In genomic region chr14:76956253-76957090, GRCh38 we compare ENCODE assay signal across 8 cellular contexts.
DNase-seq lines count a peak whose midpoint lies in the region; ATAC-seq and TF ChIP-seq lines count a peak whose summit lies in the region.

No MANE protein-coding gene starts in this region.

- TF ChIP-seq CTCF in coronary artery (IDR thresholded peaks at IDR 0.05) (no peak), left lung (IDR thresholded peaks at IDR 0.05) (peak in 1 of 2 donors; percentile 51)

- POLR2A ChIA-PET in activated CD4-positive, alpha-beta T cell treated with anti-CD3 and anti-CD28 coated beads, Interleukin-2, amount 10 ng/mL, durations not matched to agents 7 days and 5 days (lab: Charles Lee) = interaction anchor here (0.6 kb wide), 2 partner anchors 78 to 1878 kb away, joined by 3 to 5 read pairs; no protein-coding TSS in a partner anchor

- no peaks in the 10 kb centered on the region for H3K36me3 ChIP-seq in left lung

- H3K27ac ChIP-seq in coronary artery (peak overlapping the region; percentile 80 to 99), left lung (peak overlapping the region; percentile 95 to 99)

- H3K27me3 ChIP-seq in left lung = no peaks in the 10 kb centered on the region

- H3K4me3 ChIP-seq in coronary artery (peak overlapping the region; percentile 70), left lung (peak overlapping the region; percentile 15 to 36)

- H3K4me1 ChIP-seq in left lung = peaks cover 39 to 87% of the 10 kb centered on the region in 2 donors

- no peaks in the 10 kb centered on the region for H3K9me3 Mint-ChIP-seq in activated CD4-positive, alpha-beta T cell treated with anti-CD3 and anti-CD28 coated beads, Interleukin-2, amount 10 ng/mL, durations not matched to agents 7 days and 5 days

- H3K9me3 ChIP-seq in left lung = no peaks in the 10 kb centered on the region

- no peaks in the 10 kb centered on the region for H3K36me3 Mint-ChIP-seq in activated CD4-positive, alpha-beta T cell treated with anti-CD3 and anti-CD28 coated beads, Interleukin-2, amount 10 ng/mL, durations not matched to agents 7 days and 5 days (ENCODE audit: low read depth)

- peak; percentile 22 for ATAC-seq in GM18873 (IDR thresholded peaks at IDR 0.05; ENCODE audit: low FRiP score, unreplicated experiment)
- ATAC-seq in HG03442 (IDR thresholded peaks at IDR 0.05; ENCODE audit: unreplicated experiment) = peak; percentile 36
- ATAC-seq in left lung = peak; percentile 74

- CTCF ChIA-PET in activated CD4-positive, alpha-beta T cell treated with anti-CD3 and anti-CD28 coated beads, Interleukin-2, amount 10 ng/mL, durations not matched to agents 7 days and 5 days (lab: Charles Lee) = interaction anchor here (1.1 to 2.1 kb wide), 3 partner anchors 9 to 50 kb away, joined by 4 to 9 read pairs (median 4); no protein-coding TSS in a partner anchor

- DNase-seq in A172 (ENCODE audit: low spot score) (peak; percentile 91), NCI-H526 treated with DMSO at 0.1 percent for 48 hours (lab: John Stamatoyannopoulos, UW) (peak; percentile 90), coronary artery (ENCODE audit: low spot score) (peak; percentile 95), left lung (peak; percentile 95 to 97)
- peak; percentile 90 for DNase-seq in activated CD4-positive, alpha-beta T cell treated with anti-CD3 and anti-CD28 coated beads, Interleukin-2, amount 10 ng/mL, durations not matched to agents 7 days and 5 days
- peak; percentile 85 to 90 for DNase-seq in stimulated activated CD4-positive, alpha-beta T cell treated with anti-CD3 and anti-CD28 coated beads, Interleukin-2, amount 100 ng/mL, for 24 hours

- H3K27ac Mint-ChIP-seq in activated CD4-positive, alpha-beta T cell treated with anti-CD3 and anti-CD28 coated beads, Interleukin-2, amount 10 ng/mL, durations not matched to agents 7 days and 5 days = peak overlapping the region; percentile 97

- peak overlapping the region; percentile 69 for H3K4me3 Mint-ChIP-seq in activated CD4-positive, alpha-beta T cell treated with anti-CD3 and anti-CD28 coated beads, Interleukin-2, amount 10 ng/mL, durations not matched to agents 7 days and 5 days

- no peaks in the 10 kb centered on the region for H3K27me3 Mint-ChIP-seq in activated CD4-positive, alpha-beta T cell treated with anti-CD3 and anti-CD28 coated beads, Interleukin-2, amount 10 ng/mL, durations not matched to agents 7 days and 5 days

- peaks cover 82% of the 10 kb centered on the region for H3K4me1 Mint-ChIP-seq in activated CD4-positive, alpha-beta T cell treated with anti-CD3 and anti-CD28 coated beads, Interleukin-2, amount 10 ng/mL, durations not matched to agents 7 days and 5 days

- intact Hi-C loops in left lung (cut with DNase I) = loop anchor here in 1 of 2 donors (5.0 kb wide), 1 partner anchor 39 kb away; no protein-coding TSS in a partner anchor

Comparison
In these comparisons a context has a peak if more than half of its experiments do, and no peak if none do; other contexts are left out.
1. Peak in every context shown above with its lines: DNase-seq, ATAC-seq, H3K4me3 ChIP-seq and H3K27ac ChIP-seq.
2. ATAC-seq: peak in every context shown above with its lines; median percentile 74 in left lung; 36 in HG03442; 22 in GM18873.